ENCODE assay signal across 8 cellular contexts in genomic region chr3:14548321-14548729, GRCh38. TPM values are rescaled to one million over a fixed set of nuclear protein-coding genes. Genes with fewer than 3 reads are reported as not detected.
DNase-seq lines count a peak whose midpoint lies in the region; ATAC-seq, FAIRE-seq and TF ChIP-seq lines count a peak whose summit lies in the region.

No MANE protein-coding gene starts in this region.

- H3K4me3 ChIP-seq in SJCRH30 = no peak overlapping the region
- no peak overlapping the region for H3K4me3 ChIP-seq in K562

- under 1% methylated on average over 12 of the region's 12 CpGs for WGBS in K562 (ENCODE audit: insufficient coverage, low coverage, missing lambda C conversion rate)

- H3K9me3 ChIP-seq in SJCRH30 (replicated peaks) (no peaks in the 10 kb centered on the region), K562 (replicated peaks; ENCODE audit: control insufficient read depth, insufficient read depth, low read depth, low read length) (no peaks in the 10 kb centered on the region)

- H3K36me3 ChIP-seq in SJCRH30 (no peaks in the 10 kb centered on the region), K562 (ENCODE audit: control insufficient read depth, insufficient read depth, low read length) (no peaks in the 10 kb centered on the region)

- no TSS peak for BruUV-seq in K562 (replicated peaks; lab: Mats Ljungman, UMichigan)

- H3K4me1 ChIP-seq in SJCRH30 (no peaks in the 10 kb centered on the region), K562 (replicated peaks in 1 of 2; ENCODE audit: control insufficient read depth in 2 of 2, insufficient read depth in 2 of 2, low read length in 2 of 2) (peaks cover 0 to 16% of the 10 kb centered on the region in 2 experiments; a peak in 2 of 5 replicates)

- TF ChIP-seq EP300 in K562 (IDR thresholded peaks at IDR 0.05; ENCODE audit: low read length) = no peak

- H3K79me2 ChIP-seq in K562 (ENCODE audit: control insufficient read depth, insufficient read depth, low read length) = no peaks in the 10 kb centered on the region

- DNase-seq in EL (peak; percentile 57), HTR-8/SVneo (ENCODE audit: insufficient read length, low spot score) (peak; percentile 76), SJCRH30 (peak; percentile 67 to 81), K562 (ENCODE audit: extremely low read depth in 1 of 4, low spot score in 3 of 4) (peak; percentile 74 to 78 (median 77)), iPS-NIHi7 (ENCODE audit: extremely low spot score) (peak; percentile 83)
- peak; percentile 39 for DNase-seq in stimulated activated CD4-positive, alpha-beta T cell treated with anti-CD3 and anti-CD28 coated beads, Interleukin-12 subunit alpha, Interleukin-12 subunit beta, amount 100 ng/mL, for 4 hours

- H3K4me2 ChIP-seq in K562 (ENCODE audit: insufficient read depth, low read length) = no peak overlapping the region

- in situ Hi-C loops in K562 (cut with MboI) = no loop called here

- peak; percentile 85 to 90 (median 90) for TF ChIP-seq CTCF in K562 (IDR thresholded peaks at IDR 0.05 in 2 of 3, conservative IDR thresholded peaks at IDR 0.05 in 1 of 3; ENCODE audit: insufficient read depth in 2 of 3, low read depth in 1 of 3, low read length in 3 of 3)

- no peaks in the 10 kb centered on the region for H3K9me1 ChIP-seq in K562 (ENCODE audit: control insufficient read depth, insufficient read depth, low read length)

- no peak for TF ChIP-seq POLR2A in K562 (conservative IDR thresholded peaks at IDR 0.05)

- intact Hi-C loops in K562 (cut with micrococcal nuclease) = loop anchor here (1.0 to 5.0 kb wide), 4 partner anchors 39 to 652 kb away; no protein-coding TSS in a partner anchor

- FAIRE-seq in HTR-8/SVneo (lab: Jason Lieb, UNC) (peak; percentile 82), K562 (lab: Jason Lieb, UNC) (peak; percentile 92)

- POLR2A ChIA-PET in K562 (lab: Yijun Ruan, JAX) = interaction anchor here (1.0 to 3.3 kb wide), 3 partner anchors 10 to 344 kb away, joined by 4 to 17 read pairs (median 4); no protein-coding TSS in a partner anchor

- CTCF ChIA-PET in K562 (lab: Yijun Ruan, JAX; ENCODE audit: low intra/inter-chr PET ratio) = interaction anchor here (0.5 to 2.7 kb wide), 3 partner anchors 39 to 893 kb away, joined by 3 to 28 read pairs (median 3); no protein-coding TSS in a partner anchor

- TF ChIP-seq RAD21 in K562 (CRISPR knock-in tag; conservative IDR thresholded peaks at IDR 0.05 in 1 of 2, IDR thresholded peaks at IDR 0.05 in 1 of 2) = peak; percentile 69 to 91

- H3K9ac ChIP-seq in K562 (ENCODE audit: insufficient read depth in 1 of 2, low read depth in 2 of 2, low read length in 2 of 2) = peak overlapping the region in 1 of 2 experiments; percentile 77; a peak in 2 of 4 replicates

- H4K20me1 ChIP-seq in K562 (replicated peaks; ENCODE audit: control insufficient read depth, insufficient read depth, low read length) = peaks cover 20% of the 10 kb centered on the region

- peaks cover 33% of the 10 kb centered on the region; the same call in 1 of the 2 replicates for H3K27me3 ChIP-seq in SJCRH30
- peaks cover 12 to 74% of the 10 kb centered on the region in 2 experiments; a peak in 4 of 5 replicates for H3K27me3 ChIP-seq in K562 (ENCODE audit: control insufficient read depth in 2 of 2, insufficient read depth in 2 of 2, low read length in 2 of 2)

- peak overlapping the region; percentile 46; the same call in 1 of the 2 replicates for H2AFZ ChIP-seq in K562 (ENCODE audit: low read depth, low read length)

- H3K27ac ChIP-seq in SJCRH30 (no peak overlapping the region), K562 (ENCODE audit: extremely low read depth, low read depth, low read length) (no peak overlapping the region)

- ATAC-seq in K562 (peak; percentile 96), HG02852 (IDR thresholded peaks at IDR 0.05; ENCODE audit: unreplicated experiment) (no peak), HG02623 (IDR thresholded peaks at IDR 0.05; ENCODE audit: unreplicated experiment) (no peak)

TF ChIP-seq in K562, 482 proteins besides CTCF, POLR2A, EP300 and RAD21 (continues in another document):
- TF ChIP-seq SUPT5H (IDR thresholded peaks at IDR 0.05) = no peak
- no peak for TF ChIP-seq PCBP1 (IDR thresholded peaks at IDR 0.05; ENCODE audit: low read depth, low read length, poor library complexity, severe bottlenecking)
- TF ChIP-seq NCOA6 (IDR thresholded peaks at IDR 0.05) = no peak
- no peak for TF ChIP-seq ELF4 (CRISPR knock-in tag; IDR thresholded peaks at IDR 0.05)
- no peak for TF ChIP-seq ZBTB12 (CRISPR knock-in tag; IDR thresholded peaks at IDR 0.05)
- TF ChIP-seq ZKSCAN8 (CRISPR knock-in tag; IDR thresholded peaks at IDR 0.05) = peak; percentile 80

RNA-seq across cellular contexts. Expression of gene GRIP2, which starts 8.2 kb away (rescaled TPM):
- total RNA-seq in SJCRH30 (2014; rRNA removed; shearing (Covaris generic)) = 0.57 and 0.96 TPM in 2 replicates
- not detected in 2 replicates for total RNA-seq in K562 (2011; cell fraction: chromatin; rRNA removed; ENCODE audit: low replicate concordance)
- under 0.01 TPM in 1 of 2 replicates, not detected in the other for total RNA-seq in K562 (2011; cell fraction: nucleolus; rRNA removed)
- total RNA-seq in K562 (2011; cell fraction: nucleoplasm; rRNA removed) = 0.07 TPM in 1 of 2 replicates, not detected in the other
- total RNA-seq in K562 (2014; rRNA removed) (not detected in 2 replicates), K562 (2014; rRNA removed; fragmentation: Illumina TruSeq; extraction: Trizol) (not detected in 2 replicates), K562 (2015; rRNA removed; fragmentation: Illumina TruSeq; extraction: Trizol) (not detected in 2 replicates), K562 (2021) (not detected in 2 replicates)
- polyA plus RNA-seq in K562 (2011; rRNA removed) (not detected in 2 replicates), K562 (2014; fragmentation: Illumina TruSeq; extraction: Trizol) (not detected in 2 replicates), K562 (2014; fragmentation: Nextera tagmentation; extraction: Ambion mirVana) (under 1 TPM; 0.01 TPM), K562 (2014; rRNA removed) (0.03 TPM in 1 of 2 replicates, not detected in the other)
- polyA plus RNA-seq in K562 (2011; cell fraction: cytosol; rRNA removed) = 0.04 TPM in 1 of 2 replicates, not detected in the other
- polyA plus RNA-seq in K562 (2011; cell fraction: nucleus; rRNA removed) = 0.03 and 0.06 TPM in 2 replicates
- 0.04 and 0.06 TPM in 2 replicates for polyA plus RNA-seq in K562 (2012)
- not detected in 2 replicates for polyA minus RNA-seq in K562 (2011; rRNA and poly(A)+ RNA removed)
- polyA minus RNA-seq in K562 (2011; cell fraction: cytosol; rRNA and poly(A)+ RNA removed) = not detected in 2 replicates
- not detected in 2 replicates for polyA minus RNA-seq in K562 (2011; cell fraction: nucleus; rRNA and poly(A)+ RNA removed)
